In genomic region chr7:151012921-151013347, GRCh38 we compare ENCODE assay signal across 8 cellular contexts. TPM values are rescaled to one million over a fixed set of nuclear protein-coding genes. Genes with fewer than 3 reads are reported as not detected.
DNase-seq lines count a peak whose midpoint lies in the region; ATAC-seq, FAIRE-seq and TF ChIP-seq lines count a peak whose summit lies in the region.

No MANE protein-coding gene starts in this region.

- no peak overlapping the region for H3K27ac ChIP-seq in DND-41 (ENCODE audit: low read length)
- no peak overlapping the region for H3K27ac ChIP-seq in kidney (ENCODE audit: low read depth in 2 of 2, low read length in 2 of 2)

- in situ Hi-C loops in astrocyte of the spinal cord (cut with HindIII; ENCODE audit: low sequenced_read_pairs): no loop called here

- peak overlapping the region; percentile 81 to 100 (median 97) for H3K27ac Mint-ChIP-seq in IgD-negative memory B cell

- intact Hi-C loops in kidney (cut with DNase I): no loop called here

- H3K36me3 Mint-ChIP-seq in IgD-negative memory B cell: peaks cover 3% of the 10 kb centered on the region

- H4K20me1 ChIP-seq in DND-41 (ENCODE audit: insufficient read depth, low read length): no peaks in the 10 kb centered on the region

- H3K9me3 ChIP-seq in DND-41 (ENCODE audit: insufficient read depth, low read length, severe bottlenecking) (no peaks in the 10 kb centered on the region), kidney (ENCODE audit: control insufficient read depth in 1 of 2, low read length in 2 of 2) (no peaks in the 10 kb centered on the region)

- FAIRE-seq in kidney (lab: Jason Lieb, UNC): no peak

- peaks cover 24 to 31% (median 31%) of the 10 kb centered on the region in 3 donors for H3K4me1 Mint-ChIP-seq in IgD-negative memory B cell

- no peak overlapping the region for H3K4me3 ChIP-seq in DND-41 (ENCODE audit: low read depth in 1 of 2, low read length in 2 of 2)
- no peak overlapping the region for H3K4me3 ChIP-seq in astrocyte of the spinal cord (ENCODE audit: low read depth, low read length)
- no peak overlapping the region for H3K4me3 ChIP-seq in kidney (ENCODE audit: low read length in 2 of 2)

- H2AFZ ChIP-seq in DND-41 (ENCODE audit: low read depth, low read length): no peak overlapping the region

- H3K36me3 ChIP-seq in DND-41 (ENCODE audit: insufficient read depth, low read length) (no peaks in the 10 kb centered on the region), kidney (ENCODE audit: control insufficient read depth in 1 of 2, insufficient read depth in 2 of 2, low read length in 2 of 2) (no peaks in the 10 kb centered on the region)

- peaks cover 27% of the 10 kb centered on the region for H3K4me1 ChIP-seq in DND-41 (ENCODE audit: insufficient read depth, low read length)
- H3K4me1 ChIP-seq in kidney (ENCODE audit: control insufficient read depth in 1 of 2, insufficient read depth in 1 of 2, low read depth in 1 of 2, low read length in 2 of 2): peaks cover 0 to 20% of the 10 kb centered on the region in 2 donors

- H3K9ac ChIP-seq in DND-41 (ENCODE audit: low read depth, low read length) (no peak overlapping the region), kidney (ENCODE audit: low read length in 2 of 2) (no peak overlapping the region)

- peak; percentile 60 for TF ChIP-seq CTCF in DND-41 (IDR thresholded peaks at IDR 0.05; ENCODE audit: borderline replicate concordance, extremely low read depth, low read length, poor library complexity, severe bottlenecking)
- TF ChIP-seq CTCF in astrocyte of the spinal cord (IDR thresholded peaks at IDR 0.05; ENCODE audit: low read depth, low read length): peak; percentile 78
- TF ChIP-seq CTCF in kidney (IDR thresholded peaks at IDR 0.05; ENCODE audit: borderline replicate concordance, extremely low read depth, insufficient read depth): peak; percentile 22

- peaks cover 11% of the 10 kb centered on the region for H3K27me3 Mint-ChIP-seq in IgD-negative memory B cell

- no peak overlapping the region for H3K4me2 ChIP-seq in DND-41 (ENCODE audit: insufficient read depth, low read length)

- no peak for ATAC-seq in DND-41 (ENCODE audit: insufficient read depth, low read depth)
- ATAC-seq in HG02623 (IDR thresholded peaks at IDR 0.05; ENCODE audit: unreplicated experiment): no peak
- ATAC-seq in GM18517 (IDR thresholded peaks at IDR 0.05; ENCODE audit: unreplicated experiment): no peak

- no peaks in the 10 kb centered on the region for H3K79me2 ChIP-seq in DND-41 (ENCODE audit: insufficient read depth, low read length)

- no peaks in the 10 kb centered on the region for H3K27me3 ChIP-seq in DND-41 (ENCODE audit: insufficient read depth, low read length, poor library complexity)

- peak overlapping the region; percentile 41 to 81 (median 56) for H3K4me3 Mint-ChIP-seq in IgD-negative memory B cell

- DNase-seq in DND-41 (no peak), astrocyte of the spinal cord (ENCODE audit: low read depth, low spot score) (peak; percentile 33), kidney (peak; percentile 69), GM19240 (ENCODE audit: insufficient read length, low spot score) (no peak)
- DNase-seq in activated effector memory CD4-positive, alpha-beta T cell treated with Interleukin-2 at 50 U/mL for 16 hours: no peak

- H3K9me3 Mint-ChIP-seq in IgD-negative memory B cell: peaks cover 0 to 1% (median 1%) of the 10 kb centered on the region in 3 donors

RNA-seq across cellular contexts. Expression of gene ATG9B, which starts 11.4 kb away (rescaled TPM):
- polyA plus RNA-seq in IgD-negative memory B cell: 11.2 TPM
- total RNA-seq in kidney: 0.19 TPM
- polyA plus RNA-seq in kidney (ENCODE audit: insufficient read depth, low read depth, low replicate concordance): 0.19 TPM

RNA-seq across cellular contexts. Expression of gene ABCB8, which starts 15.3 kb away (rescaled TPM):
- polyA plus RNA-seq in IgD-negative memory B cell (21.6 TPM), kidney (ENCODE audit: insufficient read depth, low read depth, low replicate concordance) (34.3 TPM)
- total RNA-seq in kidney: 36.0 TPM

RNA-seq across cellular contexts. Expression of gene NOS3, which starts 22.1 kb away (rescaled TPM):
- polyA plus RNA-seq in IgD-negative memory B cell (2.0 TPM), kidney (ENCODE audit: insufficient read depth, low read depth, low replicate concordance) (9.3 TPM)
- total RNA-seq in kidney: 51.7 TPM

RNA-seq across cellular contexts. Expression of gene KCNH2, which starts 34.8 kb away (rescaled TPM):
- polyA plus RNA-seq in IgD-negative memory B cell (2.5 TPM), kidney (ENCODE audit: insufficient read depth, low read depth, low replicate concordance) (1.5 TPM)
- total RNA-seq in kidney: 1.3 TPM

RNA-seq across cellular contexts. Expression of gene ASIC3, which starts 35.4 kb away (rescaled TPM):
- polyA plus RNA-seq in IgD-negative memory B cell: not detected
- total RNA-seq in kidney: 1.9 TPM
- 3.1 TPM for polyA plus RNA-seq in kidney (ENCODE audit: insufficient read depth, low read depth, low replicate concordance)

Comparison
In these comparisons a context has a peak if more than half of its experiments do, and no peak if none do; other contexts are left out.
1. DNase-seq: peak in astrocyte of the spinal cord (single experiment) and kidney (single experiment); none in DND-41 (single experiment), activated effector memory CD4-positive, alpha-beta T cell treated with Interleukin-2 at 50 U/mL for 16 hours (single experiment) and GM19240 (single experiment).
2. CTCF ChIP-seq: peak in every context shown above with its lines; median percentile 78 in astrocyte of the spinal cord; 60 in DND-41; 22 in kidney.
3. RNA of gene ATG9B, which starts 11.4 kb away (polyA plus RNA-seq): 11.2 TPM in IgD-negative memory B cell (single experiment); 0.19 TPM in kidney (single experiment); every median in the first group is over 10 times any median in the second.